Comparison of ENCODE assay signal across 19 cellular contexts in genomic region chr10:124622866-124623536, GRCh38.
A peak's percentile ranks its signal among the peaks of the same experiment; 100 is the strongest.
DNase-seq lines count a peak whose midpoint lies in the region; ATAC-seq and TF ChIP-seq lines count a peak whose summit lies in the region.
"Had no signal": no experiment of that assay in that cellular context is flagged by ENCODE, and none has a peak within 500 bp of the region (broad histone marks: within the 10 kb centered on the region; RNA-seq: fewer than 3 reads in every experiment).

No MANE protein-coding gene starts in this region.

- TF ChIP-seq CTCF in OCI-LY1 (IDR thresholded peaks at IDR 0.05; ENCODE audit: low read length) (no peak), mammary epithelial cell (conservative IDR thresholded peaks at IDR 0.05 in 1 of 2, IDR thresholded peaks at IDR 0.05 in 1 of 2; ENCODE audit: extremely low read depth in 1 of 2, insufficient read depth in 1 of 2, low read depth in 1 of 2, low read length in 2 of 2) (no peak), sigmoid colon (IDR thresholded peaks at IDR 0.05) (no peak)

- no peak for DNase-seq in stimulated activated effector memory CD8-positive, alpha-beta T cell treated with anti-CD3 and anti-CD28 coated beads, Interleukin-12 subunit alpha, Interleukin-12 subunit beta, amount 100 ng/mL, for 72 hours (ENCODE audit: low spot score in 2 of 2)
- DNase-seq in mammary epithelial cell (no peak), sigmoid colon (no peak), cerebellar nuclear complex (lab: John Stamatoyannopoulos, UW) (no peak)
- DNase-seq: Caco-2, DMS153, EL, H7, NCI-H1436 treated with DMSO at 0.1 percent for 48 hours, NCI-H2081, NCI-H510A, NCI-H774, PC-9 had no signal

- no peaks in the 10 kb centered on the region for H3F3A ChIP-seq in OCI-LY1 (ENCODE audit: insufficient read depth, low read length)

- peaks cover 100% of the 10 kb centered on the region for H3K4me1 ChIP-seq in BLaER1
- peaks cover 100% of the 10 kb centered on the region for H3K4me1 ChIP-seq in OCI-LY1 (ENCODE audit: insufficient read depth, low read length, severe bottlenecking)
- peaks cover 64% of the 10 kb centered on the region for H3K4me1 ChIP-seq in mammary epithelial cell (ENCODE audit: insufficient read depth, low read length)
- H3K4me1 ChIP-seq in sigmoid colon, result peaks cover 0 to 55% (median 29%) of the 10 kb centered on the region in 4 donors

- 94% methylated on average over 16 of the region's 31 CpGs for WGBS in mammary epithelial cell (ENCODE audit: low coverage, missing lambda C conversion rate)
- WGBS in sigmoid colon, 2 donors, result 90 to 94% methylated on average over 31 of the region's 31 CpGs

- dilution Hi-C loops in mammary epithelial cell (cut with HindIII; ENCODE audit: low sequenced_read_pairs), result loop anchor here (5.0 kb wide), 2 partner anchors 74 to 91 kb away; no protein-coding TSS in a partner anchor

- in situ Hi-C loops in mammary epithelial cell (cut with MboI; ENCODE audit: low sequenced_read_pairs in 2 of 2), result no loop called here

- H3K27me3 ChIP-seq in BLaER1, result peaks cover 41% of the 10 kb centered on the region
- no peaks in the 10 kb centered on the region for H3K27me3 ChIP-seq in OCI-LY1 (ENCODE audit: insufficient read depth, low read length)
- no peaks in the 10 kb centered on the region for H3K27me3 ChIP-seq in layer of hippocampus (ENCODE audit: control insufficient read depth, insufficient read depth, low read length)
- no peaks in the 10 kb centered on the region for H3K27me3 ChIP-seq in mammary epithelial cell (ENCODE audit: insufficient read depth, low read length)
- H3K27me3 ChIP-seq in sigmoid colon, result no peaks in the 10 kb centered on the region

- BruUV-seq in mammary epithelial cell (replicated peaks; lab: Mats Ljungman, UMichigan), result no TSS peak

- intact Hi-C loops in mammary epithelial cell (cut with micrococcal nuclease) (no loop called here), sigmoid colon (cut with DNase I) (loop anchor here (5.0 kb wide), 1 partner anchor 119 kb away; the partner anchor contains the start of gene FAM53B)

- no peak for ATAC-seq in stimulated activated effector memory CD8-positive, alpha-beta T cell treated with anti-CD3 and anti-CD28 coated beads, Interleukin-12 subunit alpha, Interleukin-12 subunit beta, amount 100 ng/mL, for 72 hours
- no peak for ATAC-seq in HG03460 (IDR thresholded peaks at IDR 0.05; ENCODE audit: unreplicated experiment)
- ATAC-seq: A549 had no signal

- H3K27ac ChIP-seq in BLaER1 (peak overlapping the region; percentile 21; the same call in 1 of the 2 replicates), OCI-LY1 (ENCODE audit: low read depth, low read length, poor library complexity, severe bottlenecking) (peak overlapping the region; percentile 93), layer of hippocampus (ENCODE audit: low read depth, low read length) (peak overlapping the region; percentile 77), mammary epithelial cell (ENCODE audit: insufficient read depth, low read depth, low read length) (no peak overlapping the region), sigmoid colon (no peak overlapping the region)
- H3K27ac ChIP-seq: A549, HL-60, PC-9 had no signal

- CTCF ChIA-PET in mammary epithelial cell (lab: Charles Lee; ENCODE audit: low non-redundant PET), result no interaction called here

- H3K79me2 ChIP-seq in OCI-LY1 (ENCODE audit: insufficient read depth, low read length) (no peaks in the 10 kb centered on the region), mammary epithelial cell (ENCODE audit: insufficient read depth, low read length) (peaks cover 32% of the 10 kb centered on the region)

- TF ChIP-seq EP300 in sigmoid colon (IDR thresholded peaks at IDR 0.05), result no peak

- H3K9ac ChIP-seq in BLaER1, result no peak overlapping the region
- H3K9ac ChIP-seq in OCI-LY1 (ENCODE audit: low read length), result peak overlapping the region; percentile 17; the same call in 1 of the 2 replicates
- H3K9ac ChIP-seq in mammary epithelial cell (ENCODE audit: insufficient read depth, low read length), result no peak overlapping the region

- H2AFZ ChIP-seq in OCI-LY1 (ENCODE audit: low read length) (no peak overlapping the region), mammary epithelial cell (ENCODE audit: low read depth, low read length) (no peak overlapping the region)
- H2AFZ ChIP-seq: PC-9 had no signal

- no peak for TF ChIP-seq POLR2A in sigmoid colon (IDR thresholded peaks at IDR 0.05)

- no peaks in the 10 kb centered on the region for H3K9me3 Mint-ChIP-seq in stimulated activated effector memory CD8-positive, alpha-beta T cell treated with anti-CD3 and anti-CD28 coated beads, Interleukin-12 subunit alpha, Interleukin-12 subunit beta, amount 100 ng/mL, for 72 hours

- H3K36me3 ChIP-seq in BLaER1 (peaks cover 6% of the 10 kb centered on the region; the same call in 1 of the 2 replicates), OCI-LY1 (ENCODE audit: insufficient read depth, low read length) (peaks cover 17% of the 10 kb centered on the region), mammary epithelial cell (ENCODE audit: insufficient read depth, low read length) (peaks cover 2% of the 10 kb centered on the region), sigmoid colon (peaks cover 0 to 19% (median 1%) of the 10 kb centered on the region in 4 donors)

- no peaks in the 10 kb centered on the region for H3K9me2 ChIP-seq in OCI-LY1 (ENCODE audit: low read depth, low read length)

- no peak overlapping the region for H3K4me3 Mint-ChIP-seq in stimulated activated effector memory CD8-positive, alpha-beta T cell treated with anti-CD3 and anti-CD28 coated beads, Interleukin-12 subunit alpha, Interleukin-12 subunit beta, amount 100 ng/mL, for 72 hours

- H3K4me3 ChIP-seq in BLaER1, result no peak overlapping the region
- no peak overlapping the region for H3K4me3 ChIP-seq in OCI-LY1 (ENCODE audit: low read depth, low read length, poor library complexity, severe bottlenecking)
- H3K4me3 ChIP-seq in mammary epithelial cell (replicated peaks in 1 of 3; ENCODE audit: insufficient read depth in 1 of 3, low read depth in 2 of 3, low read length in 3 of 3), result no peak overlapping the region
- no peak overlapping the region for H3K4me3 ChIP-seq in sigmoid colon
- H3K4me3 ChIP-seq: A549, PC-9 had no signal

- peaks cover 30% of the 10 kb centered on the region for H3K36me3 Mint-ChIP-seq in stimulated activated effector memory CD8-positive, alpha-beta T cell treated with anti-CD3 and anti-CD28 coated beads, Interleukin-12 subunit alpha, Interleukin-12 subunit beta, amount 100 ng/mL, for 72 hours

- H4K20me1 ChIP-seq in BLaER1 (peaks cover 100% of the 10 kb centered on the region), OCI-LY1 (ENCODE audit: insufficient read depth, low read length) (no peaks in the 10 kb centered on the region), mammary epithelial cell (ENCODE audit: insufficient read depth, low read length) (no peaks in the 10 kb centered on the region)

- no peaks in the 10 kb centered on the region for H3K9me3 ChIP-seq in BLaER1
- no peaks in the 10 kb centered on the region for H3K9me3 ChIP-seq in OCI-LY1 (ENCODE audit: low read length)
- H3K9me3 ChIP-seq in mammary epithelial cell (replicated peaks; ENCODE audit: insufficient read depth, low read length), result no peaks in the 10 kb centered on the region
- no peaks in the 10 kb centered on the region for H3K9me3 ChIP-seq in sigmoid colon
- H3K9me3 ChIP-seq: A549, Caco-2 had no signal

- H3K4me2 ChIP-seq in BLaER1, result peak overlapping the region; percentile 96
- H3K4me2 ChIP-seq in OCI-LY1 (ENCODE audit: low read length), result peak overlapping the region; percentile 22; the same call in 1 of the 2 replicates
- H3K4me2 ChIP-seq in mammary epithelial cell (ENCODE audit: insufficient read depth, low read depth, low read length), result no peak overlapping the region
- H3K4me2 ChIP-seq: A549, PC-9 had no signal

- peak overlapping the region; percentile 43 for H3K27ac Mint-ChIP-seq in stimulated activated effector memory CD8-positive, alpha-beta T cell treated with anti-CD3 and anti-CD28 coated beads, Interleukin-12 subunit alpha, Interleukin-12 subunit beta, amount 100 ng/mL, for 72 hours

- peaks cover 76% of the 10 kb centered on the region for H3K4me1 Mint-ChIP-seq in stimulated activated effector memory CD8-positive, alpha-beta T cell treated with anti-CD3 and anti-CD28 coated beads, Interleukin-12 subunit alpha, Interleukin-12 subunit beta, amount 100 ng/mL, for 72 hours

Comparison
In these comparisons a context has a peak if more than half of its experiments do, and no peak if none do; other contexts are left out.
1. H3K27ac ChIP-seq: peak in BLaER1 (single experiment), OCI-LY1 (single experiment) and layer of hippocampus (single experiment); none in mammary epithelial cell (single experiment) and sigmoid colon (0 of 4).